ENCODE assay signal across 15 cellular contexts in the genomic region with DNA sequence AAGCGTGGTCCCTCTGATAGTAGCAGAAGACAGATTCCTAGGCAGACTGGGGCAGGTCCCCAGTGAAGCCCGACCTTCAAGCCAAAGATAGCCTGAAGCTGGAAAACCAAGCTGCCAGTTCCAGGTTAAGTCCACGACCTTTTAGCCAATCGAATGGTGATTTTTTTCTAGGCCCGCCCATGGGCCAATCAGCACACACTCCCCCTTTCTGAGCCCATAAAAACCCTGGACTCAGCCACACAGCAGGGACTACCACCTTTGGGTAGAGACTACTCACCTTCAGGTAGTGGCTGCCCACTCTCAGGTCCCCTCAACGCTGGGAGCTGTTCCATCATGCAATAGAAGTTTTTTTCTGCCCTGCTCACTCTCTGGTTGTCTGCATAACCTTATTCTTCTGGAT. TPM values are rescaled to one million over a fixed set of nuclear protein-coding genes. Genes with fewer than 3 reads are reported as not detected.
DNase-seq lines count a peak whose midpoint lies in the region; ATAC-seq and TF ChIP-seq lines count a peak whose summit lies in the region.
"Had no signal": no experiment of that assay in that cellular context is flagged by ENCODE, and none has a peak within 500 bp of the region (broad histone marks: within the 10 kb centered on the region; RNA-seq: fewer than 3 reads in every experiment).

No MANE protein-coding gene starts in this region.

- no peak overlapping the region for H3K4me3 ChIP-seq in gastroesophageal sphincter
- peak overlapping the region in 1 of 2 donors; percentile 25 for H3K4me3 ChIP-seq in muscle layer of colon (ENCODE audit: low read depth in 1 of 2, low read length in 2 of 2)
- H3K4me3 ChIP-seq in stomach smooth muscle (ENCODE audit: low read length in 2 of 2) = peak overlapping the region in 1 of 2 donors; percentile 5
- H3K4me3 ChIP-seq: BLaER1 treated with 17β-estradiol and CSF1 and Interleukin-3, amounts not matched to agents 10 nM and 100 nM had no signal

- peaks cover 0 to 24% of the 10 kb centered on the region in 2 donors for H3K36me3 ChIP-seq in gastroesophageal sphincter
- H3K36me3 ChIP-seq in muscle layer of colon (ENCODE audit: insufficient read depth, low read length) = peaks cover 16% of the 10 kb centered on the region
- H3K36me3 ChIP-seq in stomach smooth muscle (ENCODE audit: control insufficient read depth in 2 of 2, insufficient read depth in 2 of 2, low read length in 2 of 2) = peaks cover 0 to 5% of the 10 kb centered on the region in 2 donors

- peak overlapping the region; percentile 23 for H3K9ac ChIP-seq in muscle layer of colon (ENCODE audit: low read length)
- H3K9ac ChIP-seq in stomach smooth muscle (ENCODE audit: low read length in 2 of 2) = no peak overlapping the region
- H3K9ac ChIP-seq: BLaER1 treated with 17β-estradiol and CSF1 and Interleukin-3, amounts not matched to agents 10 nM and 100 nM had no signal

- ATAC-seq in Right ventricle myocardium inferior = peak; percentile 30
- ATAC-seq in gastroesophageal sphincter = no peak
- no peak for ATAC-seq in stimulated activated effector memory CD8-positive, alpha-beta T cell treated with anti-CD3 and anti-CD28 coated beads, Interleukin-12 subunit alpha, Interleukin-12 subunit beta, amount 100 ng/mL, for 72 hours

- H3K27ac ChIP-seq in gastroesophageal sphincter (peak overlapping the region in 3 of 4 donors; percentile 65 to 94 (median 75)), muscle layer of colon (ENCODE audit: low read depth, low read length) (peak overlapping the region; percentile 57), stomach smooth muscle (ENCODE audit: low read length) (peak overlapping the region; percentile 62)
- H3K27ac ChIP-seq: 22Rv1; BLaER1 treated with 17β-estradiol and CSF1 and Interleukin-3, amounts not matched to agents 10 nM and 100 nM had no signal

- intact Hi-C loops in Right ventricle myocardium inferior (cut with DNase I) (no loop called here), cardiac septum (cut with DNase I) (no loop called here)

- no peak for TF ChIP-seq EP300 in gastroesophageal sphincter (IDR thresholded peaks at IDR 0.05)

- no peaks in the 10 kb centered on the region for H3K9me3 Mint-ChIP-seq in stimulated activated effector memory CD8-positive, alpha-beta T cell treated with anti-CD3 and anti-CD28 coated beads, Interleukin-12 subunit alpha, Interleukin-12 subunit beta, amount 100 ng/mL, for 72 hours

- H3K4me3 Mint-ChIP-seq in stimulated activated effector memory CD8-positive, alpha-beta T cell treated with anti-CD3 and anti-CD28 coated beads, Interleukin-12 subunit alpha, Interleukin-12 subunit beta, amount 100 ng/mL, for 72 hours = no peak overlapping the region

- H3K27me3 ChIP-seq in gastroesophageal sphincter = no peaks in the 10 kb centered on the region
- H3K27me3 ChIP-seq in muscle layer of colon (ENCODE audit: control insufficient read depth in 1 of 2, insufficient read depth in 2 of 2, low read length in 2 of 2) = no peaks in the 10 kb centered on the region
- H3K27me3 ChIP-seq in stomach smooth muscle (ENCODE audit: control insufficient read depth in 1 of 2, insufficient read depth in 2 of 2, low read length in 2 of 2) = no peaks in the 10 kb centered on the region
- H3K27me3 ChIP-seq: BLaER1 treated with 17β-estradiol and CSF1 and Interleukin-3, amounts not matched to agents 10 nM and 100 nM had no signal

- WGBS in gastroesophageal sphincter (ENCODE audit: low coverage in 1 of 2), 2 donors = 65 to 84% methylated on average over 4 to 5 of the region's 6 CpGs

- no peak overlapping the region for H3K27ac Mint-ChIP-seq in stimulated activated effector memory CD8-positive, alpha-beta T cell treated with anti-CD3 and anti-CD28 coated beads, Interleukin-12 subunit alpha, Interleukin-12 subunit beta, amount 100 ng/mL, for 72 hours

- DNase-seq in Right ventricle myocardium inferior (ENCODE audit: missing footprints) = no peak
- no peak for DNase-seq in cardiac septum (ENCODE audit: low spot score)
- DNase-seq in stimulated activated effector memory CD8-positive, alpha-beta T cell treated with anti-CD3 and anti-CD28 coated beads, Interleukin-12 subunit alpha, Interleukin-12 subunit beta, amount 100 ng/mL, for 72 hours (ENCODE audit: low spot score in 2 of 2) = no peak
- DNase-seq in hypothalamus (lab: John Stamatoyannopoulos, UW) = no peak
- DNase-seq in D341Med (ENCODE audit: low spot score) = no peak
- DNase-seq: DMS153; NCI-H1436; NCI-H2227 treated with DMSO at 0.1 percent for 48 hours; NCI-H524 treated with DMSO at 0.1 percent for 48 hours; NK-92 treated with Interleukin-12 subunit alpha and Interleukin-12 subunit beta, amount 100 ng/mL, for 24 hours had no signal

- H3K36me3 Mint-ChIP-seq in stimulated activated effector memory CD8-positive, alpha-beta T cell treated with anti-CD3 and anti-CD28 coated beads, Interleukin-12 subunit alpha, Interleukin-12 subunit beta, amount 100 ng/mL, for 72 hours = peaks cover 2% of the 10 kb centered on the region

- TF ChIP-seq POLR2A in gastroesophageal sphincter (IDR thresholded peaks at IDR 0.05) = no peak

- no peak for TF ChIP-seq CTCF in gastroesophageal sphincter (IDR thresholded peaks at IDR 0.05)

- H3K4me1 Mint-ChIP-seq in stimulated activated effector memory CD8-positive, alpha-beta T cell treated with anti-CD3 and anti-CD28 coated beads, Interleukin-12 subunit alpha, Interleukin-12 subunit beta, amount 100 ng/mL, for 72 hours = peaks cover 6% of the 10 kb centered on the region

- H3K9me3 ChIP-seq in gastroesophageal sphincter (no peaks in the 10 kb centered on the region), muscle layer of colon (ENCODE audit: low read length) (no peaks in the 10 kb centered on the region), stomach smooth muscle (ENCODE audit: control insufficient read depth in 2 of 2, low read length in 2 of 2) (no peaks in the 10 kb centered on the region)

- H3K4me1 ChIP-seq in gastroesophageal sphincter (peaks cover 0 to 50% (median 6%) of the 10 kb centered on the region in 3 donors), muscle layer of colon (ENCODE audit: insufficient read depth, low read length) (peaks cover 23% of the 10 kb centered on the region), stomach smooth muscle (ENCODE audit: control insufficient read depth, insufficient read depth, low read length) (peaks cover 27% of the 10 kb centered on the region)

RNA-seq across cellular contexts. Expression of a gene that starts 14.5 kb away (rescaled TPM):
- total RNA-seq in Right ventricle myocardium inferior = 160 TPM
- 135 TPM for total RNA-seq in cardiac septum
- 100 to 1,000 TPM in 1 of 4 donors, 10 to 100 TPM in 3; 61.9 to 106 (median 82.9) TPM for total RNA-seq in gastroesophageal sphincter

RNA-seq across cellular contexts. Expression of a gene that starts 24.3 kb away (rescaled TPM):
- total RNA-seq in Right ventricle myocardium inferior (20.9 TPM), cardiac septum (21.4 TPM), gastroesophageal sphincter (10 to 100 TPM; 28.1 to 46.2 (median 34.0) TPM)

RNA-seq across cellular contexts. Expression of a gene that starts 41.2 kb away (rescaled TPM):
- total RNA-seq in Right ventricle myocardium inferior (657 TPM), cardiac septum (489 TPM), gastroesophageal sphincter (1,000 to 10,000 TPM; 1,117 to 3,164 (median 3,050) TPM)
